8 cellular contexts compared by ENCODE assay signal in the genomic region with DNA sequence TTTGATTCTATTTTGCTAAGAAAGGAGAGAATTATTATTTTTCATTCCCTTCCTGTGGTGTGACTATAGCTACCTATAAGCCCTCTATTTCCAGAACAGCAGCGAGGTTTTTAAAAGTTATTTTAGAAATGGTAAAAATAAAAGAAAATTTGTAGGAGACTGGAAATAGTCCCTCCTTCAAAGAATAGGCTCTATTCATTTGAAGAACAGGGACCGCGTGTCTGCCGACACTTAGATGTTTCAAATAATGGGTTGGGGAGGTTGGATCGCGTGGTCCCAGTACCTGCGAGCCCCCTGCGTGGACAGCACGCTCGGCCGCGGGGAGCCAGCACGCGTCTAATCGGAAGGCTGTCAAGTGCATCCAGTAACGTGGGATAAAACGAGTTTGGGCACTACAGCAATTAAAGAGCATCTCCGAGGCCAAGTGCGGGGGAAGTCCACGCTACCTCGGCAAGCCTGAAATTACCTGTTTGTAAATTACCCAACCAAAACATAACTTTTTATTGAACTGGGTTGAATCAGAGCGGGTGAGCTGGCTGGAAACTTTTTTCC. TPM values are rescaled to one million over a fixed set of nuclear protein-coding genes. Genes with fewer than 3 reads are reported as not detected.
DNase-seq lines count a peak whose midpoint lies in the region; ATAC-seq and TF ChIP-seq lines count a peak whose summit lies in the region.

No MANE protein-coding gene starts in this region.

- H3K9me3 ChIP-seq in AG04450 (ENCODE audit: control insufficient read depth, insufficient read depth, low read length) (no peaks in the 10 kb centered on the region), right atrium auricular region (no peaks in the 10 kb centered on the region), skeletal muscle satellite cell (replicated peaks; ENCODE audit: low read length) (no peaks in the 10 kb centered on the region)

- POLR2A ChIA-PET in AG04450 (lab: Yijun Ruan, JAX), result no interaction called here

- TF ChIP-seq CTCF in AG04450 (IDR thresholded peaks at IDR 0.05; ENCODE audit: low read depth, low read length) (no peak), GM20000 (IDR thresholded peaks at IDR 0.05; ENCODE audit: extremely low read depth, missing control alignments) (no peak), VCaP (conservative IDR thresholded peaks at IDR 0.05) (no peak), right atrium auricular region (IDR thresholded peaks at IDR 0.05) (no peak)

- no peak for DNase-seq in AG04450 (ENCODE audit: low read depth, low spot score)
- peak; percentile 24 for DNase-seq in GM20000 (ENCODE audit: low spot score)
- DNase-seq in right atrium auricular region (ENCODE audit: low spot score), result no peak
- DNase-seq in NK-92 (lab: John Stamatoyannopoulos, UW; ENCODE audit: unreplicated experiment), result no peak

- H3K4me1 ChIP-seq in right atrium auricular region (no peaks in the 10 kb centered on the region), skeletal muscle satellite cell (ENCODE audit: control insufficient read depth, insufficient read depth, low read length) (peaks cover 17% of the 10 kb centered on the region)

- CTCF ChIA-PET in AG04450 (lab: Charles Lee), result no interaction called here

- no peak overlapping the region for H3K27ac ChIP-seq in AG04450 (ENCODE audit: low read depth, low read length)
- H3K27ac ChIP-seq in VCaP, result peak overlapping the region; percentile 93
- peak overlapping the region; percentile 88 to 92 for H3K27ac ChIP-seq in right atrium auricular region

- no peaks in the 10 kb centered on the region for H3K27me3 ChIP-seq in AG04450 (ENCODE audit: control insufficient read depth, insufficient read depth, low read length)
- H3K27me3 ChIP-seq in right atrium auricular region, result no peaks in the 10 kb centered on the region
- no peaks in the 10 kb centered on the region for H3K27me3 ChIP-seq in skeletal muscle satellite cell (ENCODE audit: control insufficient read depth, insufficient read depth, low read length)

- H3K4me2 ChIP-seq in skeletal muscle satellite cell (ENCODE audit: low read length), result peak overlapping the region; percentile 98

- ATAC-seq in GM19452 (IDR thresholded peaks at IDR 0.05; ENCODE audit: unreplicated experiment), result no peak
- no peak for ATAC-seq in GM18517 (IDR thresholded peaks at IDR 0.05; ENCODE audit: unreplicated experiment)

- H3K4me3 ChIP-seq in AG04450 (ENCODE audit: low read depth, low read length) (peak overlapping the region; percentile 80), right atrium auricular region (peak overlapping the region; percentile 69 to 79), skeletal muscle satellite cell (ENCODE audit: low read length) (peak overlapping the region; percentile 97)

- H3K36me3 ChIP-seq in right atrium auricular region (no peaks in the 10 kb centered on the region), skeletal muscle satellite cell (ENCODE audit: insufficient read depth, low read length) (no peaks in the 10 kb centered on the region)

- H3K9ac ChIP-seq in skeletal muscle satellite cell (ENCODE audit: low read depth, low read length), result peak overlapping the region; percentile 92

RNA-seq across cellular contexts. Expression of gene CACNA2D1, which starts 1.0 kb away (rescaled TPM):
- polyA plus RNA-seq in AG04450 (2011; rRNA removed), result 14.5 and 19.5 TPM in 2 replicates
- 36.5 and 62.0 TPM in 2 replicates for polyA minus RNA-seq in AG04450 (2011; rRNA and poly(A)+ RNA removed)
- total RNA-seq in right atrium auricular region, result 10 to 100 TPM; 31.5 to 54.5 TPM
- 39.0 and 46.7 TPM in 2 replicates for total RNA-seq in skeletal muscle satellite cell (2012; rRNA removed)
